2 cellular contexts compared by ENCODE assay signal in genomic region chr10:49158399-49158798, GRCh38.
A peak's percentile ranks its signal among the peaks of the same experiment; 100 is the strongest.
TF ChIP-seq lines count a peak whose summit lies in the region.

No MANE protein-coding gene starts in this region.

TF ChIP-seq in HCT116, 20 proteins besides CTCF, POLR2A, EP300 and RAD21:
- no peak for TF ChIP-seq ATF3 (IDR thresholded peaks at IDR 0.05)
- TF ChIP-seq EZH2 (IDR thresholded peaks at IDR 0.05): peak; percentile 66; the same call in 1 of the 2 replicates
- TF ChIP-seq ZNF274 (IDR thresholded peaks at IDR 0.05; ENCODE audit: low read depth, low read length): no peak

TF ChIP-seq in H1, 55 proteins besides CTCF, POLR2A, EP300 and RAD21:
- TF ChIP-seq TAF7 (optimal IDR thresholded peaks at IDR 0.05; ENCODE audit: borderline replicate concordance, low read depth, low read length): no peak
- no peak for TF ChIP-seq HDAC6 (IDR thresholded peaks at IDR 0.05; ENCODE audit: low read depth, low read length)
- TF ChIP-seq SP2 (IDR thresholded peaks at IDR 0.05; ENCODE audit: low read length): no peak
- TF ChIP-seq TEAD4 (IDR thresholded peaks at IDR 0.05; ENCODE audit: low read depth, low read length): no peak
TF ChIP-seq in H1: peak in this region for 0.
